Comparison of ENCODE assay signal across 12 cellular contexts in genomic region chr4:6245246-6246169, GRCh38. TPM values are rescaled to one million over a fixed set of nuclear protein-coding genes. Genes with fewer than 3 reads are reported as not detected.
DNase-seq lines count a peak whose midpoint lies in the region; ATAC-seq and TF ChIP-seq lines count a peak whose summit lies in the region.
"Had no signal": no experiment of that assay in that cellular context is flagged by ENCODE, and none has a peak within 500 bp of the region (broad histone marks: within the 10 kb centered on the region; RNA-seq: fewer than 3 reads in every experiment).

No MANE protein-coding gene starts in this region.

- H3K4me2 ChIP-seq in smooth muscle cell = peak overlapping the region; percentile 90

- peak overlapping the region; percentile 91 for H2AFZ ChIP-seq in smooth muscle cell (ENCODE audit: low read depth)

- ATAC-seq in left lung (peak; percentile 18), HG03457 (IDR thresholded peaks at IDR 0.05; ENCODE audit: unreplicated experiment) (no peak)

- intact Hi-C loops in left lung (cut with DNase I) = loop anchor here in 1 of 2 donors (5.0 kb wide), 1 partner anchor 87 kb away; no protein-coding TSS in a partner anchor

- H3K4me1 ChIP-seq in HUES64 (ENCODE audit: insufficient read depth, low read length) = 0 out of 2 replicates have a peak, but pooled peaks cover under 1% of the 10 kb centered on the region
- no peaks in the 10 kb centered on the region for H3K4me1 ChIP-seq in ectodermal cell (ENCODE audit: control insufficient read depth, insufficient read depth, low read length)
- H3K4me1 ChIP-seq in left lung = no peaks in the 10 kb centered on the region
- no peaks in the 10 kb centered on the region for H3K4me1 ChIP-seq in smooth muscle cell (ENCODE audit: low read depth)

- no peak for TF ChIP-seq CTCF in left lung (IDR thresholded peaks at IDR 0.05)
- TF ChIP-seq CTCF in smooth muscle cell (IDR thresholded peaks at IDR 0.05; ENCODE audit: borderline replicate concordance, insufficient read depth, poor library complexity, severe bottlenecking) = no peak

- H3K79me2 ChIP-seq in smooth muscle cell (ENCODE audit: low read depth) = no peaks in the 10 kb centered on the region

- DNase-seq in left lung (no peak), smooth muscle cell (lab: John Stamatoyannopoulos, UW; ENCODE audit: unreplicated experiment) (no peak), NCI-H146 (lab: John Stamatoyannopoulos, UW) (no peak), KG1 (lab: John Stamatoyannopoulos, UW) (no peak)
- DNase-seq in activated CD4-positive, alpha-beta T cell treated with anti-CD3 and anti-CD28 coated beads for 1 hour = no peak
- DNase-seq: CD4-positive, alpha-beta memory T cell; NCI-H1417 treated with DMSO at 0.1 percent for 48 hours; stimulated activated naive CD4-positive, alpha-beta T cell had no signal

- WGBS in HUES64 = 66% methylated on average over 67 of the region's 67 CpGs
- WGBS in ectodermal cell, 2 experiments = 62 to 65% methylated on average over 67 of the region's 67 CpGs
- 17% methylated on average over 65 of the region's 67 CpGs for WGBS in smooth muscle cell (ENCODE audit: low lambda C conversion rate)

- H4K20me1 ChIP-seq in smooth muscle cell (ENCODE audit: low read depth) = no peaks in the 10 kb centered on the region

- H3K27me3 ChIP-seq in HUES64 (ENCODE audit: insufficient read depth, low read length) (peaks cover 11% of the 10 kb centered on the region), ectodermal cell (ENCODE audit: control insufficient read depth, insufficient read depth, low read length, poor library complexity, severe bottlenecking) (peaks cover 18% of the 10 kb centered on the region), left lung (peaks cover 14 to 85% of the 10 kb centered on the region in 2 donors), smooth muscle cell (ENCODE audit: low read depth) (peaks cover 16% of the 10 kb centered on the region)

- H3K27ac ChIP-seq in HUES64 (ENCODE audit: low read depth, low read length) (no peak overlapping the region), ectodermal cell (ENCODE audit: insufficient read depth, low read depth, low read length, poor library complexity, severe bottlenecking) (no peak overlapping the region), left lung (no peak overlapping the region), smooth muscle cell (ENCODE audit: low read depth) (no peak overlapping the region)

- no peaks in the 10 kb centered on the region for H3F3A ChIP-seq in smooth muscle cell (ENCODE audit: low read depth)

- peaks cover 12% of the 10 kb centered on the region for H3K9me3 ChIP-seq in HUES64 (ENCODE audit: insufficient read depth, low read depth, low read length)
- peaks cover 4% of the 10 kb centered on the region for H3K9me3 ChIP-seq in ectodermal cell (ENCODE audit: control insufficient read depth, low read length)
- peaks cover 0 to 12% of the 10 kb centered on the region in 2 donors for H3K9me3 ChIP-seq in left lung
- no peaks in the 10 kb centered on the region for H3K9me3 ChIP-seq in smooth muscle cell (replicated peaks; ENCODE audit: low read depth)

- H3K9ac ChIP-seq in HUES64 (ENCODE audit: low read depth, low read length) (no peak overlapping the region), smooth muscle cell (ENCODE audit: low read depth) (no peak overlapping the region)

- H3K36me3 ChIP-seq in HUES64 (ENCODE audit: insufficient read depth, low read length) (no peaks in the 10 kb centered on the region), ectodermal cell (ENCODE audit: control insufficient read depth, insufficient read depth, low read length) (no peaks in the 10 kb centered on the region), left lung (no peaks in the 10 kb centered on the region), smooth muscle cell (ENCODE audit: low read depth) (no peaks in the 10 kb centered on the region)

- H3K4me3 ChIP-seq in HUES64 (ENCODE audit: low read length) = peak overlapping the region; percentile 48
- peak overlapping the region; percentile 5 for H3K4me3 ChIP-seq in ectodermal cell (ENCODE audit: insufficient read depth, low read depth, low read length)
- H3K4me3 ChIP-seq in left lung = no peak overlapping the region
- peak overlapping the region; percentile 52 for H3K4me3 ChIP-seq in smooth muscle cell

RNA-seq across cellular contexts. Expression of gene WFS1, which starts 24.1 kb away (rescaled TPM):
- 18.6 TPM for polyA plus RNA-seq in HUES64 (2013, experiment 1 of 2)
- 21.6 TPM for polyA plus RNA-seq in HUES64 (2013, experiment 2 of 2)
- 24.1 TPM for polyA plus RNA-seq in ectodermal cell (2013, experiment 1 of 4)
- polyA plus RNA-seq in ectodermal cell (2013, experiment 2 of 4) = 27.3 TPM
- 21.1 TPM for polyA plus RNA-seq in ectodermal cell (2013, experiment 3 of 4)
- 24.8 TPM for polyA plus RNA-seq in ectodermal cell (2013, experiment 4 of 4)
- 100 to 1,000 TPM in 1 of 2 donors, 10 to 100 TPM in 1; 40.1 to 103 TPM for total RNA-seq in left lung
- 25.3 and 30.2 TPM in 2 replicates for total RNA-seq in smooth muscle cell
- polyA plus RNA-seq in smooth muscle cell = 28.6 and 38.8 TPM in 2 replicates

RNA-seq across cellular contexts. Expression of gene JAKMIP1, which starts 45.2 kb away (rescaled TPM):
- polyA plus RNA-seq in HUES64 (2013, experiment 1 of 2) = 1.7 TPM
- polyA plus RNA-seq in HUES64 (2013, experiment 2 of 2) = 3.0 TPM
- 1.2 TPM for polyA plus RNA-seq in ectodermal cell (2013, experiment 1 of 4)
- 1.1 TPM for polyA plus RNA-seq in ectodermal cell (2013, experiment 2 of 4)
- 1.4 TPM for polyA plus RNA-seq in ectodermal cell (2013, experiment 3 of 4)
- 1.5 TPM for polyA plus RNA-seq in ectodermal cell (2013, experiment 4 of 4)
- total RNA-seq in left lung (under 1 TPM; 0.29 to 0.79 TPM), smooth muscle cell (0.45 TPM in 1 of 2 replicates, not detected in the other)
- 0.07 and 0.64 TPM in 2 replicates for polyA plus RNA-seq in smooth muscle cell
- total RNA-seq: kidney epithelial cell had no signal

Comparison
In these comparisons a context has a peak if more than half of its experiments do, and no peak if none do; other contexts are left out.
1. H3K4me3 ChIP-seq: peak in HUES64 (single experiment), ectodermal cell (single experiment) and smooth muscle cell (single experiment); none in left lung (0 of 2).